ENCODE assay signal across 32 cellular contexts in genomic region chr11:72445423-72445822, GRCh38.
"Had no signal": no experiment of that assay in that cellular context is flagged by ENCODE, and none has a peak within 500 bp of the region (broad histone marks: within the 10 kb centered on the region; RNA-seq: fewer than 3 reads in every experiment).

No MANE protein-coding gene starts in this region.

- H3K79me2 ChIP-seq: hepatocyte had no signal

- H3K4me3 ChIP-seq: adrenal gland, body of pancreas, esophagus squamous epithelium, gastroesophageal sphincter, heart right ventricle, hepatocyte had no signal

- H3K27ac ChIP-seq: adrenal gland, body of pancreas, epithelial cell of prostate, esophagus squamous epithelium, gastroesophageal sphincter, heart right ventricle, hepatocyte had no signal

- H3K9me3 ChIP-seq: adrenal gland, body of pancreas, esophagus squamous epithelium, gastroesophageal sphincter had no signal

- FAIRE-seq: colon, endometrium had no signal

- H3K36me3 Mint-ChIP-seq: activated CD4-positive, alpha-beta memory T cell treated with anti-CD3 and anti-CD28 coated beads for 36 hours; activated CD8-positive, alpha-beta memory T cell treated with anti-CD3 and anti-CD28 coated beads, Interleukin-2, amount 10 ng/mL, durations not matched to agents 7 days and 5 days; activated naive CD4-positive, alpha-beta T cell treated with anti-CD3 and anti-CD28 coated beads, Interleukin-2, amount 50 U/mL, for 24 hours; activated naive CD8-positive, alpha-beta T cell treated with anti-CD3 and anti-CD28 coated beads for 36 hours had no signal

- H3K9me3 Mint-ChIP-seq: activated CD4-positive, alpha-beta memory T cell treated with anti-CD3 and anti-CD28 coated beads for 36 hours; activated CD4-positive, alpha-beta T cell treated with anti-CD3 and anti-CD28 coated beads, Interleukin-2, amount 10 ng/mL, durations not matched to agents 24 days and 14 days; activated naive CD4-positive, alpha-beta T cell treated with anti-CD3 and anti-CD28 coated beads, Interleukin-2, amount 50 U/mL, for 24 hours; activated naive CD8-positive, alpha-beta T cell treated with anti-CD3 and anti-CD28 coated beads for 36 hours; activated naive CD8-positive, alpha-beta T cell treated with anti-CD3 and anti-CD28 coated beads, Interleukin-2, amount 50 U/mL, for 24 hours; activated T-cell treated with anti-CD3 and anti-CD28 coated beads, Interleukin-2, amount 50 U/mL, for 72 hours had no signal

- ATAC-seq: activated CD4-positive, alpha-beta T cell treated with anti-CD3 and anti-CD28 coated beads for 36 hours; activated CD8-positive, alpha-beta memory T cell treated with anti-CD3 and anti-CD28 coated beads, Interleukin-2, amount 10 ng/mL, durations not matched to agents 7 days and 5 days; activated CD8-positive, alpha-beta T cell treated with anti-CD3 and anti-CD28 coated beads, Interleukin-2, amount 10 ng/mL, durations not matched to agents 7 days and 5 days; activated naive CD8-positive, alpha-beta T cell treated with anti-CD3 and anti-CD28 coated beads, Interleukin-2, amount 50 U/mL, for 24 hours; activated T-cell treated with anti-CD3 and anti-CD28 coated beads, Interleukin-2, amount 50 U/mL, for 72 hours; body of pancreas; gastroesophageal sphincter; heart right ventricle had no signal

- H3K4me3 Mint-ChIP-seq: activated CD4-positive, alpha-beta memory T cell treated with anti-CD3 and anti-CD28 coated beads for 36 hours; activated CD4-positive, alpha-beta T cell treated with anti-CD3 and anti-CD28 coated beads for 36 hours; activated CD4-positive, alpha-beta T cell treated with anti-CD3 and anti-CD28 coated beads, Interleukin-2, amount 10 ng/mL, durations not matched to agents 24 days and 14 days; activated CD8-positive, alpha-beta memory T cell treated with anti-CD3 and anti-CD28 coated beads, Interleukin-2, amount 10 ng/mL, durations not matched to agents 7 days and 5 days; activated CD8-positive, alpha-beta T cell treated with anti-CD3 and anti-CD28 coated beads, Interleukin-2, amount 10 ng/mL, durations not matched to agents 7 days and 5 days; activated naive CD4-positive, alpha-beta T cell treated with anti-CD3 and anti-CD28 coated beads, Interleukin-2, amount 50 U/mL, for 24 hours; activated naive CD8-positive, alpha-beta T cell treated with anti-CD3 and anti-CD28 coated beads for 36 hours; activated naive CD8-positive, alpha-beta T cell treated with anti-CD3 and anti-CD28 coated beads, Interleukin-2, amount 50 U/mL, for 24 hours; activated T-cell treated with anti-CD3 and anti-CD28 coated beads, Interleukin-2, amount 50 U/mL, for 72 hours had no signal

- H3K27ac Mint-ChIP-seq: activated CD4-positive, alpha-beta memory T cell treated with anti-CD3 and anti-CD28 coated beads for 36 hours; activated CD4-positive, alpha-beta T cell treated with anti-CD3 and anti-CD28 coated beads for 36 hours; activated CD4-positive, alpha-beta T cell treated with anti-CD3 and anti-CD28 coated beads, Interleukin-2, amount 10 ng/mL, durations not matched to agents 24 days and 14 days; activated CD8-positive, alpha-beta memory T cell treated with anti-CD3 and anti-CD28 coated beads, Interleukin-2, amount 10 ng/mL, durations not matched to agents 7 days and 5 days; activated CD8-positive, alpha-beta T cell treated with anti-CD3 and anti-CD28 coated beads, Interleukin-2, amount 10 ng/mL, durations not matched to agents 7 days and 5 days; activated naive CD4-positive, alpha-beta T cell treated with anti-CD3 and anti-CD28 coated beads, Interleukin-2, amount 50 U/mL, for 24 hours; activated naive CD8-positive, alpha-beta T cell treated with anti-CD3 and anti-CD28 coated beads for 36 hours; activated naive CD8-positive, alpha-beta T cell treated with anti-CD3 and anti-CD28 coated beads, Interleukin-2, amount 50 U/mL, for 24 hours; activated T-cell treated with anti-CD3 and anti-CD28 coated beads, Interleukin-2, amount 50 U/mL, for 72 hours had no signal

- H3K4me2 ChIP-seq: hepatocyte had no signal

- H3K4me1 ChIP-seq: body of pancreas, gastroesophageal sphincter had no signal

- H3K27me3 ChIP-seq: adrenal gland, body of pancreas, esophagus squamous epithelium, heart right ventricle, hepatocyte had no signal

- H3K36me3 ChIP-seq: adrenal gland, esophagus squamous epithelium, gastroesophageal sphincter, heart right ventricle had no signal

- DNase-seq: activated CD4-positive, alpha-beta memory T cell treated with anti-CD3 and anti-CD28 coated beads for 36 hours; activated CD4-positive, alpha-beta T cell treated with anti-CD3 and anti-CD28 coated beads for 36 hours; activated CD4-positive, alpha-beta T cell treated with anti-CD3 and anti-CD28 coated beads, Interleukin-2, amount 10 ng/mL, durations not matched to agents 24 days and 14 days; activated CD4-positive, CD25-positive, alpha-beta regulatory T cell; activated CD4-positive, CD25-positive, alpha-beta regulatory T cell treated with anti-CD3 and anti-CD28 coated beads, Interleukin-2, amount 50 U/mL, for 72 hours; activated CD8-positive, alpha-beta memory T cell treated with anti-CD3 and anti-CD28 coated beads, Interleukin-2, amount 10 ng/mL, durations not matched to agents 7 days and 5 days; activated CD8-positive, alpha-beta memory T cell treated with anti-CD3 and anti-CD28 coated beads, Interleukin-2, amount 50 U/mL, for 4 hours; activated CD8-positive, alpha-beta T cell treated with anti-CD3 and anti-CD28 coated beads, Interleukin-2, amount 10 ng/mL, durations not matched to agents 7 days and 5 days; activated effector memory CD4-positive, alpha-beta T cell treated with Interleukin-2 at 50 U/mL for 16 hours; activated gamma-delta T cell treated with Interleukin-2 at 50 U/mL for 16 hours; activated naive CD4-positive, alpha-beta T cell treated with Interleukin-2 at 50 U/mL for 16 hours; activated naive CD8-positive, alpha-beta T cell treated with anti-CD3 and anti-CD28 coated beads for 36 hours; activated naive CD8-positive, alpha-beta T cell treated with anti-CD3 and anti-CD28 coated beads, Interleukin-2, amount 50 U/mL, for 24 hours; activated T-cell treated with anti-CD3 and anti-CD28 coated beads, Interleukin-2, amount 50 U/mL, for 1 hour; activated T-cell treated with anti-CD3 and anti-CD28 coated beads, Interleukin-2, amount 50 U/mL, for 72 hours; adrenal gland; amygdala; aorta; body of pancreas; caudate nucleus; cortex of kidney; effector CD8-positive, alpha-beta T cell; esophagus squamous epithelium; foreskin melanocyte; heart right ventricle; T-helper 2 cell had no signal

- H2AFZ ChIP-seq: hepatocyte had no signal
